In genomic region chr5:103393131-103393754, GRCh38 we compare ENCODE assay signal across 12 cellular contexts.
A peak's percentile ranks its signal among the peaks of the same experiment; 100 is the strongest.
DNase-seq lines count a peak whose midpoint lies in the region; ATAC-seq, FAIRE-seq and TF ChIP-seq lines count a peak whose summit lies in the region.
"Had no signal": no experiment of that assay in that cellular context is flagged by ENCODE, and none has a peak within 500 bp of the region (broad histone marks: within the 10 kb centered on the region; RNA-seq: fewer than 3 reads in every experiment).

No MANE protein-coding gene starts in this region.

- H2BK120ac ChIP-seq in trophoblast cell (ENCODE audit: insufficient read depth, low read length, poor library complexity) = peak overlapping the region; percentile 40

- H3K79me1 ChIP-seq in trophoblast cell (ENCODE audit: low read length) = peaks cover 17% of the 10 kb centered on the region

- peak overlapping the region; percentile 36 for H4K8ac ChIP-seq in trophoblast cell (ENCODE audit: low read depth, low read length)

- H4K91ac ChIP-seq in trophoblast cell (ENCODE audit: low read depth, low read length) = peak overlapping the region; percentile 58

- H3K4me3 ChIP-seq in fibroblast of mammary gland (ENCODE audit: control insufficient read depth, low read depth, low read length) = no peak overlapping the region
- H3K4me3 ChIP-seq in trophoblast cell (ENCODE audit: low read depth, low read length) = no peak overlapping the region
- H3K4me3 ChIP-seq in kidney (ENCODE audit: low read length in 2 of 2) = no peak overlapping the region
- H3K4me3 ChIP-seq in ovary = no peak overlapping the region
- H3K4me3 ChIP-seq: MG63 had no signal

- no peak overlapping the region for H3K18ac ChIP-seq in trophoblast cell (ENCODE audit: low read length)

- H3K36me3 ChIP-seq in trophoblast cell (ENCODE audit: control insufficient read depth in 1 of 2, insufficient read depth in 2 of 2, low read length in 2 of 2) = no peaks in the 10 kb centered on the region
- H3K36me3 ChIP-seq in kidney (ENCODE audit: control insufficient read depth in 1 of 2, insufficient read depth in 2 of 2, low read length in 2 of 2) = no peaks in the 10 kb centered on the region
- no peaks in the 10 kb centered on the region for H3K36me3 ChIP-seq in ovary
- H3K36me3 ChIP-seq: MG63 had no signal

- no peak overlapping the region for H3K14ac ChIP-seq in trophoblast cell (ENCODE audit: low read length)

- H3K27ac ChIP-seq in trophoblast cell (ENCODE audit: low read depth, low read length) (peak overlapping the region; percentile 64), foreskin keratinocyte (no peak overlapping the region), kidney (ENCODE audit: low read depth in 2 of 2, low read length in 2 of 2) (no peak overlapping the region), ovary (no peak overlapping the region)

- H3K9ac ChIP-seq in trophoblast cell (ENCODE audit: low read length) (no peak overlapping the region), kidney (ENCODE audit: low read length in 2 of 2) (no peak overlapping the region)

- FAIRE-seq in GM19239 (lab: Jason Lieb, UNC) = peak; percentile 14
- FAIRE-seq in kidney (lab: Jason Lieb, UNC) = no peak
- FAIRE-seq: islet of Langerhans had no signal

- H3K4me2 ChIP-seq in trophoblast cell (ENCODE audit: low read length) = no peak overlapping the region

- H2BK12ac ChIP-seq in trophoblast cell (ENCODE audit: low read length) = peak overlapping the region; percentile 80

- peaks cover 4 to 13% of the 10 kb centered on the region in 2 experiments for H3K4me1 ChIP-seq in trophoblast cell (ENCODE audit: control insufficient read depth in 1 of 2, insufficient read depth in 2 of 2, low read length in 2 of 2)
- H3K4me1 ChIP-seq in foreskin keratinocyte = no peaks in the 10 kb centered on the region
- H3K4me1 ChIP-seq in kidney (ENCODE audit: control insufficient read depth in 1 of 2, insufficient read depth in 1 of 2, low read depth in 1 of 2, low read length in 2 of 2) = no peaks in the 10 kb centered on the region
- no peaks in the 10 kb centered on the region for H3K4me1 ChIP-seq in ovary (ENCODE audit: insufficient read depth)

- no peak for ATAC-seq in foreskin keratinocyte
- ATAC-seq: activated naive CD8-positive, alpha-beta T cell treated with anti-CD3 and anti-CD28 coated beads, Interleukin-2, amount 50 U/mL, for 24 hours had no signal

- no peak for TF ChIP-seq EP300 in ovary (IDR thresholded peaks at IDR 0.05)

- no peak overlapping the region for H2AK5ac ChIP-seq in trophoblast cell (ENCODE audit: low read length)

- no peak overlapping the region for H2AFZ ChIP-seq in trophoblast cell (ENCODE audit: insufficient read depth, low read length, poor library complexity)

- no CpG with 5 or more reads among the region's 4 CpGs for WGBS in trophoblast cell (ENCODE audit: extremely low coverage, insufficient coverage, insufficient read length)
- 26 to 31% (median 28%) methylated on average over 4 of the region's 4 CpGs for WGBS in ovary, 3 donors

- no peak overlapping the region for H3K23ac ChIP-seq in trophoblast cell (ENCODE audit: low read length)

- H4K12ac ChIP-seq in trophoblast cell (ENCODE audit: low read depth, low read length) = no peak overlapping the region

- DNase-seq in GM19239 (ENCODE audit: insufficient read length, low spot score) = no peak
- peak; percentile 62 for DNase-seq in SK-N-DZ (ENCODE audit: low spot score)
- peak; percentile 27 for DNase-seq in fibroblast of mammary gland (ENCODE audit: low read depth)
- DNase-seq in trophoblast cell = no peak
- DNase-seq in foreskin keratinocyte = no peak
- no peak for DNase-seq in kidney
- no peak for DNase-seq in ovary
- no peak for DNase-seq in germinal center (ENCODE audit: low spot score)
- DNase-seq: activated naive CD8-positive, alpha-beta T cell treated with anti-CD3 and anti-CD28 coated beads, Interleukin-2, amount 50 U/mL, for 24 hours; MG63; stimulated activated CD4-positive, alpha-beta T cell treated with anti-CD3 and anti-CD28 coated beads, Interleukin-4, amount 100 ng/mL, for 1 hour had no signal

- H3K9me3 ChIP-seq in trophoblast cell (ENCODE audit: insufficient read depth, low read depth, low read length) (no peaks in the 10 kb centered on the region), kidney (ENCODE audit: control insufficient read depth in 1 of 2, low read length in 2 of 2) (no peaks in the 10 kb centered on the region), ovary (no peaks in the 10 kb centered on the region)
- H3K9me3 ChIP-seq: MG63 had no signal

- intact Hi-C loops in kidney (cut with DNase I) (no loop called here), ovary (cut with DNase I) (no loop called here)

- H3K4ac ChIP-seq in trophoblast cell (ENCODE audit: low read depth, low read length) = no peak overlapping the region

- TF ChIP-seq POLR2A in ovary (IDR thresholded peaks at IDR 0.05) = no peak

- H3K79me2 ChIP-seq in trophoblast cell (ENCODE audit: control insufficient read depth, insufficient read depth, low read length, poor library complexity) = no peaks in the 10 kb centered on the region

- H2BK5ac ChIP-seq in trophoblast cell (ENCODE audit: low read depth, low read length, poor library complexity) = peak overlapping the region; percentile 3

- TF ChIP-seq CTCF in fibroblast of mammary gland (conservative IDR thresholded peaks at IDR 0.05; ENCODE audit: control insufficient read depth, insufficient read depth, low read depth, low read length) (no peak), foreskin keratinocyte (conservative IDR thresholded peaks at IDR 0.05) (no peak), kidney (IDR thresholded peaks at IDR 0.05; ENCODE audit: borderline replicate concordance, extremely low read depth, insufficient read depth) (no peak), ovary (IDR thresholded peaks at IDR 0.05) (no peak)

- H3K27me3 ChIP-seq in trophoblast cell (ENCODE audit: insufficient read depth, low read length) = no peaks in the 10 kb centered on the region
- peaks cover 3% of the 10 kb centered on the region for H3K27me3 ChIP-seq in foreskin keratinocyte
- no peaks in the 10 kb centered on the region for H3K27me3 ChIP-seq in ovary
- H3K27me3 ChIP-seq: MG63 had no signal

Comparison
In these comparisons a context has a peak if more than half of its experiments do, and no peak if none do; other contexts are left out.
1. DNase-seq: peak in SK-N-DZ (single experiment) and fibroblast of mammary gland (single experiment); none in GM19239 (single experiment), trophoblast cell (0 of 2), foreskin keratinocyte (0 of 2), kidney (single experiment), ovary (0 of 5) and germinal center (single experiment).